2 cellular contexts compared by ENCODE assay signal in genomic region chr6:14015964-14016363, GRCh38.
TF ChIP-seq lines count a peak whose summit lies in the region.

No MANE protein-coding gene starts in this region.

TF ChIP-seq in WTC11, 78 proteins besides CTCF, POLR2A, EP300 and RAD21:
- TF ChIP-seq ETV6 (CRISPR knock-in tag; IDR thresholded peaks at IDR 0.05) (no peak), SOX15 (CRISPR knock-in tag; IDR thresholded peaks at IDR 0.05) (no peak), USF1 (CRISPR knock-in tag; IDR thresholded peaks at IDR 0.05) (no peak)

TF ChIP-seq in H1, 55 proteins besides CTCF, POLR2A, EP300 and RAD21:
- no peak for TF ChIP-seq CTBP2 (IDR thresholded peaks at IDR 0.05; ENCODE audit: borderline replicate concordance, insufficient read depth, insufficient read length, low read length)
- TF ChIP-seq MAX (IDR thresholded peaks at IDR 0.05): peak; percentile 42; the same call in 1 of the 2 replicates
TF ChIP-seq in H1: peak in this region for 1.
